In the genomic region with DNA sequence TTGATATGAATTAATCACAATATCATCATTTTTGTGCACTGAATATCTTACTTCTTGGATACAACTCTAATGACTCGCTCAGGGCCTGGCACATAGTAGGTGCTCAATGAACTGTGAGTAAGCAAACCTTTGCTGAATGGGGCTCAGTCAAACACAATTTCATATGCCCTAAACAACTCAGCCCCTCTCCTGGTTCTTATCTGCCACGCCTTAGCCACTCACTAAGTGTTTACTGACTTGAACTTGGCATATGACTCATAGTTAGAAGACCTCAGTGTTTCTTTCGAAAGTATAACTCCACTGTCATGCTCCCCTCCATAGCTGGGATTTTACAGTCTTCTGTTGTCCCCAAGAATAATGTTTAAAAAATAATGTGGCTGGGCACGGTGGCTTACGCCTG, we compare ENCODE assay signal across 8 cellular contexts. TPM values are rescaled to one million over a fixed set of nuclear protein-coding genes. Genes with fewer than 3 reads are reported as not detected.
DNase-seq lines count a peak whose midpoint lies in the region; ATAC-seq and FAIRE-seq lines count a peak whose summit lies in the region.

No MANE protein-coding gene starts in this region.

- peak overlapping the region in 1 of 2 donors; percentile 71 for H3K27ac ChIP-seq in small intestine (ENCODE audit: low read depth in 1 of 2, low read length in 1 of 2)

- H3K9me3 ChIP-seq in small intestine (ENCODE audit: control insufficient read depth, low read depth), result no peaks in the 10 kb centered on the region

- H3K27ac Mint-ChIP-seq in activated naive CD8-positive, alpha-beta T cell treated with anti-CD3 and anti-CD28 coated beads, Interleukin-2, amount 10 ng/mL, durations not matched to agents 7 days and 5 days, result peak overlapping the region; percentile 46

- H3K36me3 Mint-ChIP-seq in activated naive CD8-positive, alpha-beta T cell treated with anti-CD3 and anti-CD28 coated beads, Interleukin-2, amount 10 ng/mL, durations not matched to agents 7 days and 5 days, result no peaks in the 10 kb centered on the region

- ATAC-seq in GM18868 (IDR thresholded peaks at IDR 0.05; ENCODE audit: unreplicated experiment), result peak; percentile 28
- peak; percentile 49 for ATAC-seq in activated naive CD8-positive, alpha-beta T cell treated with anti-CD3 and anti-CD28 coated beads, Interleukin-2, amount 10 ng/mL, durations not matched to agents 7 days and 5 days (ENCODE audit: low read depth)

- DNase-seq in NCI-H226 (peak; percentile 85), small intestine (peak; percentile 77), medulla oblongata (ENCODE audit: extremely low spot score) (no peak), NCI-H1105 (lab: John Stamatoyannopoulos, UW) (no peak), NCI-H345 treated with DMSO at 0.1 percent for 48 hours (lab: John Stamatoyannopoulos, UW; ENCODE audit: unreplicated experiment) (no peak), hypothalamus (lab: John Stamatoyannopoulos, UW) (no peak)
- DNase-seq in activated naive CD8-positive, alpha-beta T cell treated with anti-CD3 and anti-CD28 coated beads, Interleukin-2, amount 10 ng/mL, durations not matched to agents 7 days and 5 days, result no peak

- H3K9me3 Mint-ChIP-seq in activated naive CD8-positive, alpha-beta T cell treated with anti-CD3 and anti-CD28 coated beads, Interleukin-2, amount 10 ng/mL, durations not matched to agents 7 days and 5 days, result peaks cover 3% of the 10 kb centered on the region

- H3K27me3 ChIP-seq in small intestine (ENCODE audit: control insufficient read depth in 2 of 2, insufficient read depth in 2 of 2, low read length in 2 of 2), result peaks cover 0 to 2% of the 10 kb centered on the region in 2 donors

- FAIRE-seq in small intestine (lab: Jason Lieb, UNC), result no peak

- no peaks in the 10 kb centered on the region for H3K4me1 ChIP-seq in small intestine (ENCODE audit: control insufficient read depth in 2 of 2, insufficient read depth in 1 of 2, low read depth in 1 of 2, low read length in 1 of 2)

- H3K27me3 Mint-ChIP-seq in activated naive CD8-positive, alpha-beta T cell treated with anti-CD3 and anti-CD28 coated beads, Interleukin-2, amount 10 ng/mL, durations not matched to agents 7 days and 5 days, result peaks cover 1% of the 10 kb centered on the region

- H3K4me3 Mint-ChIP-seq in activated naive CD8-positive, alpha-beta T cell treated with anti-CD3 and anti-CD28 coated beads, Interleukin-2, amount 10 ng/mL, durations not matched to agents 7 days and 5 days, result peak overlapping the region; percentile 15

- H3K4me3 ChIP-seq in small intestine (ENCODE audit: low read depth in 1 of 2, low read length in 2 of 2), result no peak overlapping the region

- H3K4me1 Mint-ChIP-seq in activated naive CD8-positive, alpha-beta T cell treated with anti-CD3 and anti-CD28 coated beads, Interleukin-2, amount 10 ng/mL, durations not matched to agents 7 days and 5 days, result peaks cover 42% of the 10 kb centered on the region

- H3K36me3 ChIP-seq in small intestine (ENCODE audit: control insufficient read depth in 2 of 2, insufficient read depth in 2 of 2, low read length in 2 of 2), result no peaks in the 10 kb centered on the region

- POLR2A ChIA-PET in activated naive CD8-positive, alpha-beta T cell treated with anti-CD3 and anti-CD28 coated beads, Interleukin-2, amount 10 ng/mL, durations not matched to agents 7 days and 5 days (lab: Charles Lee), result interaction anchor here (0.6 kb wide), 1 partner anchor 448 kb away, joined by 3 read pairs; no protein-coding TSS in a partner anchor

- WGBS in small intestine, 3 donors, result 40 to 60% (median 46%) methylated on average over 5 of the region's 5 CpGs

RNA-seq across cellular contexts. Expression of gene IFNLR1, which starts 4.8 kb away (rescaled TPM):
- 1 to 10 TPM; 6.2 to 7.9 TPM for total RNA-seq in activated naive CD8-positive, alpha-beta T cell treated with anti-CD3 and anti-CD28 coated beads, Interleukin-2, amount 10 ng/mL, durations not matched to agents 7 days and 5 days
- polyA plus RNA-seq in small intestine, result 1 to 10 TPM; 4.8 to 8.1 (median 5.7) TPM

RNA-seq across cellular contexts. Expression of gene IL22RA1, which starts 48.9 kb away (rescaled TPM):
- under 1 TPM in 1 of 2 experiments, not detected in 1; 0.11 TPM for total RNA-seq in activated naive CD8-positive, alpha-beta T cell treated with anti-CD3 and anti-CD28 coated beads, Interleukin-2, amount 10 ng/mL, durations not matched to agents 7 days and 5 days
- polyA plus RNA-seq in small intestine, result 10 to 100 TPM; 16.3 to 29.1 (median 21.3) TPM

Comparison
In these comparisons a context has a peak if more than half of its experiments do, and no peak if none do; other contexts are left out.
1. DNase-seq: peak in NCI-H226 (single experiment) and small intestine (single experiment); none in activated naive CD8-positive, alpha-beta T cell treated with anti-CD3 and anti-CD28 coated beads, Interleukin-2, amount 10 ng/mL, durations not matched to agents 7 days and 5 days (single experiment), medulla oblongata (single experiment), NCI-H1105 (single experiment), NCI-H345 treated with DMSO at 0.1 percent for 48 hours (single experiment) and hypothalamus (0 of 51).